11 cellular contexts compared by ENCODE assay signal in the genomic region with DNA sequence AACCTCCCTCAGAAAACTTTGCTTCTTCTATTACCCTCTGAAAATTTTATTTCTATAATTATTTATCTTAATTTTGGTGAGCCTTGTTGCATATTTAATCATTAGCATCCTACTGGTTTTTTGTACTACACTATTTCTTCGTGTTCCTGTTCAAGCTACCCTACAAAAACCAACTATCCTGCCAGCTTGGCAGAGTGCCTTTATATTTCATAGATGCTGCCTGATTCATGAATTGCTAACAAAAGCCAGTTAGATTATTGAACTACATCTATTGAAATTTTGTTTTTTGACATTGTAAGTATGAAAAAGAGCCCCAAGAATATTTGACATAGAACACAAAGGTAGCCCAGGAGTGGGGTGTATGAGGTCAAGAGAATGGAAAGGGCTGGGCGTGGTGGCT.
DNase-seq lines count a peak whose midpoint lies in the region; ATAC-seq and TF ChIP-seq lines count a peak whose summit lies in the region.
"Had no signal": no experiment of that assay in that cellular context is flagged by ENCODE, and none has a peak within 500 bp of the region (broad histone marks: within the 10 kb centered on the region; RNA-seq: fewer than 3 reads in every experiment).

No MANE protein-coding gene starts in this region.

- H3K36me3 Mint-ChIP-seq in CD14-positive monocyte (peaks cover 0 to 2% of the 10 kb centered on the region in 2 donors), IgD-negative memory B cell (no peaks in the 10 kb centered on the region)
- H3K36me3 Mint-ChIP-seq: CD4-positive, CD25-positive, alpha-beta regulatory T cell had no signal

- TF ChIP-seq CTCF in CD14-positive monocyte (IDR thresholded peaks at IDR 0.05): no peak

- intact Hi-C loops in CD14-positive monocyte (cut with micrococcal nuclease): no loop called here

- H3K27ac Mint-ChIP-seq in CD14-positive monocyte (peak overlapping the region in 4 of 7 donors; percentile 63 to 85 (median 78)), IgD-negative memory B cell (peak overlapping the region in 2 of 3 donors; percentile 23 to 65)
- H3K27ac Mint-ChIP-seq: CD4-positive, CD25-positive, alpha-beta regulatory T cell had no signal

- ATAC-seq in left lobe of liver (no peak), HG03432 (IDR thresholded peaks at IDR 0.05; ENCODE audit: unreplicated experiment) (no peak)

- H3K27me3 Mint-ChIP-seq in CD14-positive monocyte (ENCODE audit: low read depth in 3 of 3) (peaks cover 0 to 3% (median 0%) of the 10 kb centered on the region in 3 donors), IgD-negative memory B cell (no peaks in the 10 kb centered on the region)
- H3K27me3 Mint-ChIP-seq: CD4-positive, CD25-positive, alpha-beta regulatory T cell had no signal

- peaks cover 53% of the 10 kb centered on the region for H3K4me1 Mint-ChIP-seq in CD14-positive monocyte
- H3K4me1 Mint-ChIP-seq in IgD-negative memory B cell: peaks cover 35 to 42% (median 42%) of the 10 kb centered on the region in 3 donors

- no peak overlapping the region for H3K4me3 Mint-ChIP-seq in CD14-positive monocyte
- peak overlapping the region in 1 of 4 donors; percentile 58 for H3K4me3 Mint-ChIP-seq in IgD-negative memory B cell

- peak overlapping the region; percentile 99 for H3K27ac ChIP-seq in epithelial cell of prostate
- H3K27ac ChIP-seq: BLaER1 had no signal

- H3K9me3 Mint-ChIP-seq in CD14-positive monocyte (peaks cover 0 to 3% (median 1%) of the 10 kb centered on the region in 7 donors), IgD-negative memory B cell (no peaks in the 10 kb centered on the region)

- DNase-seq in CD14-positive monocyte (ENCODE audit: low spot score) (no peak), epithelial cell of prostate (ENCODE audit: low read depth, low spot score) (no peak), left lobe of liver (ENCODE audit: low spot score) (no peak), NCI-H345 (lab: John Stamatoyannopoulos, UW) (no peak)
- DNase-seq in stimulated activated naive CD4-positive, alpha-beta T cell treated with Interleukin-2 at 50 U/mL for 16 hours (lab: John Stamatoyannopoulos, UW): no peak
- DNase-seq: CD4-positive, CD25-positive, alpha-beta regulatory T cell; DMS53; HCEC 1CT had no signal
